Comparison of ENCODE assay signal across 2 cellular contexts in the genomic region with DNA sequence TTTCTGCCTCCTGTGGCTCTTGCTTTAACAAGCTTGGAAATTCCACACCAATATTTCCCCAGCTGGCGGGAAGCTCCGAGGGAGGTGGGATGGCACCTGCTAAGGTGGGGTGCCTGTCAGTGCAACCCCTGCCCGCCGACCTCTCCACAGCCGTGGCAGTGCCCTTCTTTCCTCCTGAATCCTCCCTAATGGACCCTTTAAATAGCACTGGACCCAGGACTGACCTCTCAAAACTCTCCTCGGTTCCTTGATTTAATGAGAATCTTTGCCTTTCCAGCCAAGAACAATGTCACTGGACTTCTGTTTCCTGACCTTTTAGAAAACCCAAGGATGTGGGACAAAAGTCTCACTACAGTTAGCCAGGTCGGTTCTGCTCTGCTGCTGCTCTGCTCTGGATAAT.
TF ChIP-seq lines count a peak whose summit lies in the region.

No MANE protein-coding gene starts in this region.

TF ChIP-seq in liver, 16 proteins besides CTCF, POLR2A, EP300 and RAD21 (continued from another document):
- no peak for TF ChIP-seq GABPA (IDR thresholded peaks at IDR 0.05 in 1 of 2, conservative IDR thresholded peaks at IDR 0.05 in 1 of 2)
- no peak for TF ChIP-seq FOXA1 (IDR thresholded peaks at IDR 0.05)
- TF ChIP-seq TAF1 (conservative IDR thresholded peaks at IDR 0.05) = no peak

TF ChIP-seq in HepG2, 621 proteins besides CTCF, POLR2A, EP300 and RAD21:
- TF ChIP-seq, protein P1, sequence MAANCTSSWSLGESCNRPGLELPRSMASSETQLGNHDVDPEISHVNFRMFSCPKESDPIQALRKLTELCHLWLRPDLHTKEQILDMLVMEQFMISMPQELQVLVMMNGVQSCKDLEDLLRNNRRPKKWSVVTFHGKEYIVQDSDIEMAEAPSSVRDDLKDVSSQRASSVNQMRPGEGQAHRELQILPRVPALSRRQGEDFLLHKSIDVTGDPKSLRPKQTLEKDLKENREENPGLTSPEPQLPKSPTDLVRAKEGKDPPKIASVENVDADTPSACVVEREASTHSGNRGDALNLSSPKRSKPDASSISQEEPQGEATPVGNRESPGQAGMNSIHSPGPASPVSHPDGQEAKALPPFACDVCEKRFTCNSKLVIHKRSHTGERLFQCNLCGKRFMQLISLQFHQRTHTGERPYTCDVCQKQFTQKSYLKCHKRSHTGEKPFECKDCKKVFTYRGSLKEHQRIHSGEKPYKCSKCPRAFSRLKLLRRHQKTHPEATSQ (CRISPR knock-in tag; IDR thresholded peaks at IDR 0.05; ENCODE audit: borderline replicate concordance) = no peak
- TF ChIP-seq ZKSCAN5 (CRISPR knock-in tag; IDR thresholded peaks at IDR 0.05) (no peak), RNF2 (conservative IDR thresholded peaks at IDR 0.05; ENCODE audit: low read depth) (no peak), NFE2L2 (IDR thresholded peaks at IDR 0.05; ENCODE audit: low read length) (no peak), ARNTL (CRISPR knock-in tag; IDR thresholded peaks at IDR 0.05) (no peak), ESRRA (CRISPR knock-in tag; IDR thresholded peaks at IDR 0.05; ENCODE audit: low read depth) (no peak), ZNF558 (CRISPR knock-in tag; IDR thresholded peaks at IDR 0.05; ENCODE audit: borderline replicate concordance) (no peak), ZNF776 (CRISPR knock-in tag; IDR thresholded peaks at IDR 0.05) (no peak)
- TF ChIP-seq, protein P2, sequence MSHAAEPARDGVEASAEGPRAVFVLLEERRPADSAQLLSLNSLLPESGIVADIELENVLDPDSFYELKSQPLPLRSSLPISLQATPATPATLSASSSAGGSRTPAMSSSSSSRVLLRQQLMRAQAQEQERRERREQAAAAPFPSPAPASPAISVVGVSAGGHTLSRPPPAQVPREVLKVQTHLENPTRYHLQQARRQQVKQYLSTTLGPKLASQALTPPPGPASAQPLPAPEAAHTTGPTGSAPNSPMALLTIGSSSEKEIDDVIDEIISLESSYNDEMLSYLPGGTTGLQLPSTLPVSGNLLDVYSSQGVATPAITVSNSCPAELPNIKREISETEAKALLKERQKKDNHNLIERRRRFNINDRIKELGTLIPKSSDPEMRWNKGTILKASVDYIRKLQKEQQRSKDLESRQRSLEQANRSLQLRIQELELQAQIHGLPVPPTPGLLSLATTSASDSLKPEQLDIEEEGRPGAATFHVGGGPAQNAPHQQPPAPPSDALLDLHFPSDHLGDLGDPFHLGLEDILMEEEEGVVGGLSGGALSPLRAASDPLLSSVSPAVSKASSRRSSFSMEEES (CRISPR knock-in tag; IDR thresholded peaks at IDR 0.05) = no peak
- TF ChIP-seq, protein P3, sequence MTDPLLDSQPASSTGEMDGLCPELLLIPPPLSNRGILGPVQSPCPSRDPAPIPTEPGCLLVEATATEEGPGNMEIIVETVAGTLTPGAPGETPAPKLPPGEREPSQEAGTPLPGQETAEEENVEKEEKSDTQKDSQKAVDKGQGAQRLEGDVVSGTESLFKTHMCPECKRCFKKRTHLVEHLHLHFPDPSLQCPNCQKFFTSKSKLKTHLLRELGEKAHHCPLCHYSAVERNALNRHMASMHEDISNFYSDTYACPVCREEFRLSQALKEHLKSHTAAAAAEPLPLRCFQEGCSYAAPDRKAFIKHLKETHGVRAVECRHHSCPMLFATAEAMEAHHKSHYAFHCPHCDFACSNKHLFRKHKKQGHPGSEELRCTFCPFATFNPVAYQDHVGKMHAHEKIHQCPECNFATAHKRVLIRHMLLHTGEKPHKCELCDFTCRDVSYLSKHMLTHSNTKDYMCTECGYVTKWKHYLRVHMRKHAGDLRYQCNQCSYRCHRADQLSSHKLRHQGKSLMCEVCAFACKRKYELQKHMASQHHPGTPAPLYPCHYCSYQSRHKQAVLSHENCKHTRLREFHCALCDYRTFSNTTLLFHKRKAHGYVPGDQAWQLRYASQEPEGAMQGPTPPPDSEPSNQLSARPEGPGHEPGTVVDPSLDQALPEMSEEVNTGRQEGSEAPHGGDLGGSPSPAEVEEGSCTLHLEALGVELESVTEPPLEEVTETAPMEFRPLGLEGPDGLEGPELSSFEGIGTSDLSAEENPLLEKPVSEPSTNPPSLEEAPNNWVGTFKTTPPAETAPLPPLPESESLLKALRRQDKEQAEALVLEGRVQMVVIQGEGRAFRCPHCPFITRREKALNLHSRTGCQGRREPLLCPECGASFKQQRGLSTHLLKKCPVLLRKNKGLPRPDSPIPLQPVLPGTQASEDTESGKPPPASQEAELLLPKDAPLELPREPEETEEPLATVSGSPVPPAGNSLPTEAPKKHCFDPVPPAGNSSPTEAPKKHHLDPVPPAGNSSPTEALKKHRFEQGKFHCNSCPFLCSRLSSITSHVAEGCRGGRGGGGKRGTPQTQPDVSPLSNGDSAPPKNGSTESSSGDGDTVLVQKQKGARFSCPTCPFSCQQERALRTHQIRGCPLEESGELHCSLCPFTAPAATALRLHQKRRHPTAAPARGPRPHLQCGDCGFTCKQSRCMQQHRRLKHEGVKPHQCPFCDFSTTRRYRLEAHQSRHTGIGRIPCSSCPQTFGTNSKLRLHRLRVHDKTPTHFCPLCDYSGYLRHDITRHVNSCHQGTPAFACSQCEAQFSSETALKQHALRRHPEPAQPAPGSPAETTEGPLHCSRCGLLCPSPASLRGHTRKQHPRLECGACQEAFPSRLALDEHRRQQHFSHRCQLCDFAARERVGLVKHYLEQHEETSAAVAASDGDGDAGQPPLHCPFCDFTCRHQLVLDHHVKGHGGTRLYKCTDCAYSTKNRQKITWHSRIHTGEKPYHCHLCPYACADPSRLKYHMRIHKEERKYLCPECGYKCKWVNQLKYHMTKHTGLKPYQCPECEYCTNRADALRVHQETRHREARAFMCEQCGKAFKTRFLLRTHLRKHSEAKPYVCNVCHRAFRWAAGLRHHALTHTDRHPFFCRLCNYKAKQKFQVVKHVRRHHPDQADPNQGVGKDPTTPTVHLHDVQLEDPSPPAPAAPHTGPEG (CRISPR knock-in tag; IDR thresholded peaks at IDR 0.05) = no peak
